ENCODE assay signal across 9 cellular contexts in the genomic region with DNA sequence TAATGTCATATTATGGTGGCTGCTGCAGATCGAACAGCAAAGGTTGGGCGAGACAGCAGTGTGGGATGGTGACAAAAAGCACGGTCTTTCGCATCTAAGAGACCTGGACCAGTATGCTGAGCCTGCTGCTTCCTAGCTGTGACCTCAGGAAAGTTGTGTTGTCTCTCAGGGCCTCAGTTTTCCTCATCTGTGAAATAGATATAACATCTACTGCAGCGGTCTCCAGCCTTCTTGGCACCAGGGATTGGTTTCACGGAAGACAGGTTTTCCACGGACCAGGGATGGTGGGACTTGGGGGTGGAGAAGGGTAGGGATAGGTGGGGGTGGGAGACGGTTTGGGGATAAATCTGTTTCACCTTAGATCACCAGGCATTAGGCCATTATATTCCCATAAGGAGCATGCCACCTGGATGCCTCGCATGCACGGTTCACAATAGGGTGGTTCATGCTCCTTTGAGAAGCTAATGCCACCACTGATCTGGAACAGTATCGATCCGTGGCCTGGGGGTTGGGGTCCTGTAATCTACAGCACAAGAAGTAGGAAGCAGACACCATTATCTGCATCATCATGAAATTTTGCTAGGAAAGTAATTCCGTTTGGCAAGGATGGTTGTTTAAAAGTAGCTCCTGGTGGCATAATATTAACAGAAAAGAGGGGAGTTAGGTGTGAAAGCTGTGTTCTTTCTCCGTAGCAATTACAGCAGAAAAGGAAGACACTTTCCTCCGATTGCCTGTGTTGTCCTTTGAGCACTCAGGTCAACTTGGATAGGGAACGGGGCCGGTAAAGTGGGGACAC. TPM values are rescaled to one million over a fixed set of nuclear protein-coding genes. Genes with fewer than 3 reads are reported as not detected.
A peak's percentile ranks its signal among the peaks of the same experiment; 100 is the strongest.
DNase-seq lines count a peak whose midpoint lies in the region; ATAC-seq, FAIRE-seq and TF ChIP-seq lines count a peak whose summit lies in the region.
"Had no signal": no experiment of that assay in that cellular context is flagged by ENCODE, and none has a peak within 500 bp of the region (broad histone marks: within the 10 kb centered on the region; RNA-seq: fewer than 3 reads in every experiment).

No MANE protein-coding gene starts in this region.

- intact Hi-C loops in activated naive CD4-positive, alpha-beta T cell treated with anti-CD3 and anti-CD28 coated beads for 36 hours (cut with micrococcal nuclease) = no loop called here
- intact Hi-C loops in uterus (cut with DNase I; ENCODE audit: low total_unique reads) = no loop called here

- H3K27me3 Mint-ChIP-seq in activated naive CD4-positive, alpha-beta T cell treated with anti-CD3 and anti-CD28 coated beads, Interleukin-2, amount 50 U/mL, for 24 hours = no peaks in the 10 kb centered on the region
- no peaks in the 10 kb centered on the region for H3K27me3 Mint-ChIP-seq in activated naive CD4-positive, alpha-beta T cell treated with anti-CD3 and anti-CD28 coated beads for 36 hours (ENCODE audit: low read depth)

- no peaks in the 10 kb centered on the region for H3K9me3 Mint-ChIP-seq in activated naive CD4-positive, alpha-beta T cell treated with anti-CD3 and anti-CD28 coated beads, Interleukin-2, amount 50 U/mL, for 24 hours
- H3K9me3 Mint-ChIP-seq in activated naive CD4-positive, alpha-beta T cell treated with anti-CD3 and anti-CD28 coated beads for 36 hours = no peaks in the 10 kb centered on the region

- H3K4me1 ChIP-seq in uterus = peaks cover 5 to 12% of the 10 kb centered on the region in 2 donors

- H3K36me3 ChIP-seq in bronchial epithelial cell (ENCODE audit: control insufficient read depth, insufficient read depth, low read length) = peaks cover 2% of the 10 kb centered on the region
- H3K36me3 ChIP-seq in uterus = no peaks in the 10 kb centered on the region

- TF ChIP-seq CTCF in bronchial epithelial cell (IDR thresholded peaks at IDR 0.05; ENCODE audit: insufficient read depth, low read length, severe bottlenecking) = no peak
- TF ChIP-seq CTCF in uterus (IDR thresholded peaks at IDR 0.05) = no peak

- FAIRE-seq in bronchial epithelial cell (lab: Jason Lieb, UNC) = no peak

- no peak for TF ChIP-seq POLR2A in uterus (IDR thresholded peaks at IDR 0.05)

- no peaks in the 10 kb centered on the region for H3K9me3 ChIP-seq in uterus

- CTCF ChIA-PET in activated naive CD4-positive, alpha-beta T cell treated with anti-CD3 and anti-CD28 coated beads for 36 hours (lab: Charles Lee) = interaction anchor here (1.1 to 1.6 kb wide), 2 partner anchors 17 to 576 kb away, joined by 3 to 6 read pairs; no protein-coding TSS in a partner anchor

- H3K27me3 ChIP-seq in bronchial epithelial cell (ENCODE audit: control insufficient read depth, insufficient read depth, low read length) (no peaks in the 10 kb centered on the region), uterus (no peaks in the 10 kb centered on the region)

- peaks cover 21% of the 10 kb centered on the region for H3K36me3 Mint-ChIP-seq in activated naive CD4-positive, alpha-beta T cell treated with anti-CD3 and anti-CD28 coated beads, Interleukin-2, amount 50 U/mL, for 24 hours
- H3K36me3 Mint-ChIP-seq in activated naive CD4-positive, alpha-beta T cell treated with anti-CD3 and anti-CD28 coated beads for 36 hours (ENCODE audit: low read depth) = peaks cover 38% of the 10 kb centered on the region

- peak overlapping the region; percentile 99 to 100 for H3K27ac ChIP-seq in uterus

- H3K4me1 Mint-ChIP-seq in activated naive CD4-positive, alpha-beta T cell treated with anti-CD3 and anti-CD28 coated beads, Interleukin-2, amount 50 U/mL, for 24 hours = peaks cover 38% of the 10 kb centered on the region
- H3K4me1 Mint-ChIP-seq in activated naive CD4-positive, alpha-beta T cell treated with anti-CD3 and anti-CD28 coated beads for 36 hours (ENCODE audit: low read depth) = peaks cover 39% of the 10 kb centered on the region

- peak overlapping the region; percentile 3 for H3K27ac Mint-ChIP-seq in activated naive CD4-positive, alpha-beta T cell treated with anti-CD3 and anti-CD28 coated beads, Interleukin-2, amount 50 U/mL, for 24 hours
- H3K27ac Mint-ChIP-seq in activated naive CD4-positive, alpha-beta T cell treated with anti-CD3 and anti-CD28 coated beads for 36 hours = no peak overlapping the region

- H3K4me3 ChIP-seq in bronchial epithelial cell (ENCODE audit: low read depth, low read length) (no peak overlapping the region), uterus (no peak overlapping the region)

- ATAC-seq in left lobe of liver = no peak

- no peak for DNase-seq in activated naive CD4-positive, alpha-beta T cell treated with anti-CD3 and anti-CD28 coated beads for 36 hours
- DNase-seq in bronchial epithelial cell (ENCODE audit: low read depth) = peak; percentile 81
- peak; percentile 39 for DNase-seq in left lobe of liver (ENCODE audit: low spot score)
- DNase-seq in uterus = no peak
- DNase-seq in D341Med (ENCODE audit: low spot score) = no peak
- DNase-seq in NCI-H2081 treated with DMSO at 0.1 percent for 48 hours (lab: John Stamatoyannopoulos, UW) = no peak
- DNase-seq in stimulated activated CD4-positive, alpha-beta T cell treated with anti-CD3 and anti-CD28 coated beads, Interleukin-4, amount 100 ng/mL, for 4 hours = no peak
- DNase-seq: activated CD4-positive, alpha-beta T cell treated with anti-CD3 and anti-CD28 coated beads, Interleukin-2, amount 50 U/mL, for 4 hours had no signal

- no peak overlapping the region for H3K4me3 Mint-ChIP-seq in activated naive CD4-positive, alpha-beta T cell treated with anti-CD3 and anti-CD28 coated beads, Interleukin-2, amount 50 U/mL, for 24 hours
- no peak overlapping the region for H3K4me3 Mint-ChIP-seq in activated naive CD4-positive, alpha-beta T cell treated with anti-CD3 and anti-CD28 coated beads for 36 hours

RNA-seq across cellular contexts. Expression of gene KLF6, which starts 10.8 kb away (rescaled TPM):
- total RNA-seq in activated naive CD4-positive, alpha-beta T cell treated with anti-CD3 and anti-CD28 coated beads for 36 hours = 10 to 100 TPM; 78.9 to 82.1 TPM
- total RNA-seq in bronchial epithelial cell (49.7 and 70.6 TPM in 2 replicates), left lobe of liver (27.3 TPM), uterus (100 to 1,000 TPM in 2 of 4 donors, 10 to 100 TPM in 2; 47.9 to 128 (median 87.4) TPM)

Comparison
In these comparisons a context has a peak if more than half of its experiments do, and no peak if none do; other contexts are left out.
1. DNase-seq: peak in bronchial epithelial cell (single experiment) and left lobe of liver (single experiment); none in activated naive CD4-positive, alpha-beta T cell treated with anti-CD3 and anti-CD28 coated beads for 36 hours (single experiment), uterus (0 of 2), D341Med (single experiment), NCI-H2081 treated with DMSO at 0.1 percent for 48 hours (single experiment) and stimulated activated CD4-positive, alpha-beta T cell treated with anti-CD3 and anti-CD28 coated beads, Interleukin-4, amount 100 ng/mL, for 4 hours (0 of 2).